In genomic region chr7:106176414-106177294, GRCh38 we compare ENCODE assay signal across 8 cellular contexts.
A peak's percentile ranks its signal among the peaks of the same experiment; 100 is the strongest.
DNase-seq lines count a peak whose midpoint lies in the region; ATAC-seq, FAIRE-seq and TF ChIP-seq lines count a peak whose summit lies in the region.

No MANE protein-coding gene starts in this region.

- no peaks in the 10 kb centered on the region for H3K9me3 ChIP-seq in neutrophil
- H3K9me3 ChIP-seq in stomach, result no peaks in the 10 kb centered on the region

- TF ChIP-seq POLR2A in stomach (IDR thresholded peaks at IDR 0.05), result no peak

- no peak for FAIRE-seq in HTR-8/SVneo (lab: Jason Lieb, UNC)

- TF ChIP-seq EP300 in stomach (IDR thresholded peaks at IDR 0.05), result no peak

- CTCF ChIA-PET in AG04449 (lab: Yijun Ruan, JAX), result interaction anchor here (0.6 to 16.1 kb wide), 75 partner anchors 9 to 991 kb away, joined by 3 to 453 read pairs (median 4); partner anchors contain the start of genes CCDC71L and NAMPT

- H3K4me3 ChIP-seq in AG04449 (ENCODE audit: low read depth, low read length) (no peak overlapping the region), fibroblast of the aortic adventitia (ENCODE audit: low read depth, low read length) (no peak overlapping the region), neutrophil (ENCODE audit: low read depth in 1 of 2, low read length in 1 of 2) (no peak overlapping the region), stomach (no peak overlapping the region)

- peaks cover 9 to 12% of the 10 kb centered on the region in 2 experiments for H3K4me1 ChIP-seq in neutrophil (ENCODE audit: control insufficient read depth in 1 of 2, insufficient read depth in 1 of 2, low read depth in 1 of 2, low read length in 1 of 2)
- peaks cover 0 to 40% (median 25%) of the 10 kb centered on the region in 4 donors for H3K4me1 ChIP-seq in stomach

- DNase-seq in AG04449 (ENCODE audit: low read depth, low spot score) (no peak), HTR-8/SVneo (ENCODE audit: insufficient read length, low spot score) (peak; percentile 75), activated T-helper 1 cell treated with Interleukin-2 at 50 U/mL for 16 hours (ENCODE audit: low read depth) (peak; percentile 43), fibroblast of the aortic adventitia (ENCODE audit: low read depth) (peak; percentile 77), stomach (peak; percentile 90)

- ATAC-seq in GM18867 (IDR thresholded peaks at IDR 0.05; ENCODE audit: unreplicated experiment), result peak; percentile 72

- H3K27ac ChIP-seq in neutrophil (no peak overlapping the region), stomach (peak overlapping the region in 3 of 5 donors; percentile 3 to 39 (median 38))

- WGBS in stomach, 5 donors, result 12 to 16% (median 15%) methylated on average over 11 of the region's 11 CpGs

- H3K27me3 ChIP-seq in neutrophil (peaks cover 30% of the 10 kb centered on the region), stomach (peaks cover 0 to 4% (median 0%) of the 10 kb centered on the region in 3 donors)

- POLR2A ChIA-PET in AG04449 (lab: Yijun Ruan, JAX), result interaction anchor here (0.9 to 1.4 kb wide), 3 partner anchors 108 to 286 kb away, joined by 3 to 5 read pairs (median 3); partner anchors contain the start of gene NAMPT

- H3K36me3 ChIP-seq in neutrophil (no peaks in the 10 kb centered on the region), stomach (no peaks in the 10 kb centered on the region)

- intact Hi-C loops in stomach (cut with DNase I; ENCODE audit: low total_unique reads), result loop anchor here (5.0 to 10.0 kb wide), 2 partner anchors 286 to 558 kb away; no protein-coding TSS in a partner anchor

- TF ChIP-seq CTCF in AG04449 (IDR thresholded peaks at IDR 0.05; ENCODE audit: insufficient read depth, low read length, missing control alignments), result peak; percentile 98
- peak; percentile 96 for TF ChIP-seq CTCF in fibroblast of the aortic adventitia (IDR thresholded peaks at IDR 0.05; ENCODE audit: insufficient read depth, low read length)
- TF ChIP-seq CTCF in neutrophil (IDR thresholded peaks at IDR 0.05), result peak; percentile 83
- TF ChIP-seq CTCF in stomach (IDR thresholded peaks at IDR 0.05), result peak in 5 of 7 experiments; percentile 85 to 98 (median 93)

TF ChIP-seq in PFSK-1, 5 proteins besides CTCF, POLR2A, EP300 and RAD21:
- TF ChIP-seq FOXP2 (optimal IDR thresholded peaks at IDR 0.05; ENCODE audit: borderline replicate concordance, extremely low read depth, extremely low read length, insufficient read depth), result peak; percentile 88
- TF ChIP-seq TAF1 (IDR thresholded peaks at IDR 0.05; ENCODE audit: borderline replicate concordance, insufficient read depth, low read length), result no peak
TF ChIP-seq in PFSK-1: peak in this region for 1.
